ENCODE assay signal across 8 cellular contexts in the genomic region with DNA sequence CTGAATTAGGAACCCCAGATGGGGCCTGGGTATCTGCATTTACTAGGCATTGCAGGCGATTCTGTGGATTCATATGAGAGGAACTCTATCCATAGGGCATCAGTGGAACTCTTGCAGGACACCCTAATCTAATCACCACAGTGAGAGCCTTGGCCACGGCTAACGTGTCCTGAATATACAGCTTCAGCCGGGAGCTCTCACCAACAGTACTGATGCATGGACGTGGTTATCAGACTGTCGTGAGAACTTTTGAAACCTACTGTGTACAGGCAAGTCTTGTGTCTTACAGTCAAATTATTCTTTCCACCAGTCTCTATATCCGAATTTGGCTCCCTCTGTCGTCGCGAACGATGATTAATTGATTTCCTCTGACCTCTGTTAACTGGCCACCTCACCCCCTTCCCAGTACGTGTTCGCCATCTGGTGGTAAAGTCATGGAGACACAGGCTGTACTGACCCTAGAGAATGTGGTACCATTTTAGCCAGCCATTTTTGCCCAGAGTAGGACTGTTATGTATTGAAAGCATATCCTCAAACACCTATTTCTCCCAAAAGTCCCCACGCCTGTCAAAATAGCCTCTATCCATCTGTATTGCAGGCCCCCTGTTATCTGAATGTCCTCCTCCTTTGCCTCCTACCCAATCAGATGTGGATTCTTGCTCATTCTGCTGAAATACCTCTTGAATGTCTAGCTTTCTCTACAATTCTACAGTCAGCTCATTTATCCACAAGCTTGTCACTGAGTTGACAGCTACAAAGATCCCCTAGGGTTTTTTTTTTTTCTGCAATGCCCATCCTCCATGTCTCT. TPM values are rescaled to one million over a fixed set of nuclear protein-coding genes. Genes with fewer than 3 reads are reported as not detected.
DNase-seq lines count a peak whose midpoint lies in the region; ATAC-seq and TF ChIP-seq lines count a peak whose summit lies in the region.

No MANE protein-coding gene starts in this region.

- DNase-seq in activated CD8-positive, alpha-beta memory T cell treated with anti-CD3 and anti-CD28 coated beads, Interleukin-2, amount 10 ng/mL, durations not matched to agents 7 days and 5 days, result peak; percentile 68
- no peak for DNase-seq in activated CD8-positive, alpha-beta memory T cell treated with anti-CD3 and anti-CD28 coated beads for 24 hours
- DNase-seq in KG1 (lab: John Stamatoyannopoulos, UW) (peak; percentile 7), RPMI7951 (ENCODE audit: low read depth) (peak; percentile 71), left lung (peak in 1 of 2 donors; percentile 52), superior temporal gyrus (ENCODE audit: extremely low spot score) (peak; percentile 94)

- no peak overlapping the region for H3K4me3 ChIP-seq in left lung

- CTCF ChIA-PET in activated CD8-positive, alpha-beta memory T cell treated with anti-CD3 and anti-CD28 coated beads, Interleukin-2, amount 10 ng/mL, durations not matched to agents 7 days and 5 days (lab: Charles Lee), result interaction anchor here (1.0 to 2.8 kb wide), 7 partner anchors 17 to 218 kb away, joined by 3 to 22 read pairs (median 4); no protein-coding TSS in a partner anchor

- peak; percentile 82 for ATAC-seq in activated CD8-positive, alpha-beta memory T cell treated with anti-CD3 and anti-CD28 coated beads, Interleukin-2, amount 10 ng/mL, durations not matched to agents 7 days and 5 days
- ATAC-seq in GM21576 (IDR thresholded peaks at IDR 0.05; ENCODE audit: unreplicated experiment) (peak; percentile 76), left lung (peak; percentile 95)

- H3K4me1 ChIP-seq in left lung, result peaks cover 5 to 9% of the 10 kb centered on the region in 2 donors

- H3K36me3 ChIP-seq in left lung, result peaks cover 0 to 8% of the 10 kb centered on the region in 2 donors

- no peak overlapping the region for H3K27ac Mint-ChIP-seq in activated CD8-positive, alpha-beta memory T cell treated with anti-CD3 and anti-CD28 coated beads, Interleukin-2, amount 10 ng/mL, durations not matched to agents 7 days and 5 days

- TF ChIP-seq CTCF in left lung (IDR thresholded peaks at IDR 0.05), result peak; percentile 62 to 76

- no peak overlapping the region for H3K4me3 Mint-ChIP-seq in activated CD8-positive, alpha-beta memory T cell treated with anti-CD3 and anti-CD28 coated beads, Interleukin-2, amount 10 ng/mL, durations not matched to agents 7 days and 5 days

- intact Hi-C loops in left lung (cut with DNase I), result loop anchor here in 1 of 2 donors (5.0 kb wide), 1 partner anchor 94 kb away; no protein-coding TSS in a partner anchor

- H3K27ac ChIP-seq in cingulate gyrus (ENCODE audit: low read depth, low read length) (peak overlapping the region; percentile 49), left lung (no peak overlapping the region)

- H3K27me3 ChIP-seq in left lung, result peaks cover 0 to 5% of the 10 kb centered on the region in 2 donors

- H3K27me3 Mint-ChIP-seq in activated CD8-positive, alpha-beta memory T cell treated with anti-CD3 and anti-CD28 coated beads, Interleukin-2, amount 10 ng/mL, durations not matched to agents 7 days and 5 days, result peaks cover 24% of the 10 kb centered on the region

- H3K36me3 Mint-ChIP-seq in activated CD8-positive, alpha-beta memory T cell treated with anti-CD3 and anti-CD28 coated beads, Interleukin-2, amount 10 ng/mL, durations not matched to agents 7 days and 5 days, result no peaks in the 10 kb centered on the region

- H3K9me3 Mint-ChIP-seq in activated CD8-positive, alpha-beta memory T cell treated with anti-CD3 and anti-CD28 coated beads, Interleukin-2, amount 10 ng/mL, durations not matched to agents 7 days and 5 days (ENCODE audit: low read depth), result no peaks in the 10 kb centered on the region

- no peaks in the 10 kb centered on the region for H3K4me1 Mint-ChIP-seq in activated CD8-positive, alpha-beta memory T cell treated with anti-CD3 and anti-CD28 coated beads, Interleukin-2, amount 10 ng/mL, durations not matched to agents 7 days and 5 days

- no peaks in the 10 kb centered on the region for H3K9me3 ChIP-seq in left lung

RNA-seq across cellular contexts. Expression of gene GLDN, which starts 39.7 kb away (rescaled TPM):
- not detected for total RNA-seq in activated CD8-positive, alpha-beta memory T cell treated with anti-CD3 and anti-CD28 coated beads, Interleukin-2, amount 10 ng/mL, durations not matched to agents 7 days and 5 days
- total RNA-seq in RPMI7951 (2014; rRNA removed; shearing (Covaris generic)), result 0.48 and 0.78 TPM in 2 replicates
- 10 to 100 TPM; 20.5 to 58.6 TPM for total RNA-seq in left lung

RNA-seq across cellular contexts. Expression of gene CYP19A1, which starts 42.8 kb away (rescaled TPM):
- 1 to 10 TPM in 1 of 2 experiments, not detected in 1; 1.0 TPM for total RNA-seq in activated CD8-positive, alpha-beta memory T cell treated with anti-CD3 and anti-CD28 coated beads, Interleukin-2, amount 10 ng/mL, durations not matched to agents 7 days and 5 days
- total RNA-seq in RPMI7951 (2014; rRNA removed; shearing (Covaris generic)), result 0.48 and 0.59 TPM in 2 replicates
- total RNA-seq in left lung, result 1 to 10 TPM in 1 of 2 donors, under 1 TPM in 1; 0.96 to 7.1 TPM

Comparison
In these comparisons a context has a peak if more than half of its experiments do, and no peak if none do; other contexts are left out.
1. RNA of gene GLDN, which starts 39.7 kb away (total RNA-seq): 20.5 to 58.6 TPM in left lung; 0.48 to 0.78 TPM in RPMI7951 and not detected in activated CD8-positive, alpha-beta memory T cell treated with anti-CD3 and anti-CD28 coated beads, Interleukin-2, amount 10 ng/mL, durations not matched to agents 7 days and 5 days; every median in the first group is over 10 times any median in the second.
2. Peak in every context shown above with its lines, with median percentiles within 50 percentile points of each other: ATAC-seq.